In genomic region chr19:19619121-19619848, GRCh38 we compare ENCODE assay signal across 8 cellular contexts. TPM values are rescaled to one million over a fixed set of nuclear protein-coding genes. Genes with fewer than 3 reads are reported as not detected.
A peak's percentile ranks its signal among the peaks of the same experiment; 100 is the strongest.
DNase-seq lines count a peak whose midpoint lies in the region; ATAC-seq and TF ChIP-seq lines count a peak whose summit lies in the region.

No MANE protein-coding gene starts in this region.

- H3K4me3 ChIP-seq in iPS-18a (ENCODE audit: low read length) (peak overlapping the region; percentile 55), thymus (ENCODE audit: low read length) (peak overlapping the region; percentile 26)

- H3K36me3 Mint-ChIP-seq in activated T-cell treated with anti-CD3 and anti-CD28 coated beads, Interleukin-2, amount 50 U/mL, for 72 hours (ENCODE audit: insufficient read depth in 2 of 2): peaks cover 0 to 7% of the 10 kb centered on the region in 2 donors
- H3K36me3 Mint-ChIP-seq in WTC11: peaks cover 8% of the 10 kb centered on the region

- no peaks in the 10 kb centered on the region for H3K27me3 Mint-ChIP-seq in activated T-cell treated with anti-CD3 and anti-CD28 coated beads, Interleukin-2, amount 50 U/mL, for 72 hours (ENCODE audit: low read depth)
- H3K27me3 Mint-ChIP-seq in WTC11 (ENCODE audit: low read depth): peaks cover 29% of the 10 kb centered on the region

- H3K27me3 ChIP-seq in iPS-18a (ENCODE audit: control insufficient read depth, insufficient read depth, low read length) (peaks cover 23% of the 10 kb centered on the region), thymus (ENCODE audit: control insufficient read depth, insufficient read depth) (no peaks in the 10 kb centered on the region)

- H3K36me3 ChIP-seq in iPS-18a (ENCODE audit: control insufficient read depth, low read depth, low read length) (peaks cover 12% of the 10 kb centered on the region), thymus (ENCODE audit: control insufficient read depth, insufficient read depth) (peaks cover 9% of the 10 kb centered on the region)

- no peaks in the 10 kb centered on the region for H3K4me1 ChIP-seq in iPS-18a (ENCODE audit: control insufficient read depth, low read depth, low read length)
- peaks cover 17% of the 10 kb centered on the region for H3K4me1 ChIP-seq in thymus (ENCODE audit: control insufficient read depth, insufficient read depth, low read length)

- TF ChIP-seq CTCF in WTC11 (IDR thresholded peaks at IDR 0.05): no peak

- no peak for ATAC-seq in activated T-cell treated with anti-CD3 and anti-CD28 coated beads, Interleukin-2, amount 50 U/mL, for 72 hours (replicated peaks in 1 of 2)
- ATAC-seq in WTC11 (peak; percentile 2; the same call in 1 of the 2 replicates), HG03521 (IDR thresholded peaks at IDR 0.05; ENCODE audit: unreplicated experiment) (no peak)

- H3K9ac ChIP-seq in iPS-18a (ENCODE audit: low read length): no peak overlapping the region

- H3K9me3 Mint-ChIP-seq in activated T-cell treated with anti-CD3 and anti-CD28 coated beads, Interleukin-2, amount 50 U/mL, for 72 hours: no peaks in the 10 kb centered on the region
- H3K9me3 Mint-ChIP-seq in WTC11: no peaks in the 10 kb centered on the region

- peak overlapping the region; percentile 66 for H3K27ac Mint-ChIP-seq in activated T-cell treated with anti-CD3 and anti-CD28 coated beads, Interleukin-2, amount 50 U/mL, for 72 hours
- H3K27ac Mint-ChIP-seq in WTC11: no peak overlapping the region

- CTCF ChIA-PET in WTC11 (lab: Charles Lee): interaction anchor here (1.1 to 4.7 kb wide), 4 partner anchors 9 to 87 kb away, joined by 6 to 24 read pairs (median 8); partner anchors contain the start of gene GMIP

- peak overlapping the region; percentile 92 to 96 for H3K4me3 Mint-ChIP-seq in activated T-cell treated with anti-CD3 and anti-CD28 coated beads, Interleukin-2, amount 50 U/mL, for 72 hours
- peak overlapping the region; percentile 73 for H3K4me3 Mint-ChIP-seq in WTC11

- 78% methylated on average over 22 of the region's 22 CpGs for WGBS in thymus

- H3K27ac ChIP-seq in iPS-18a (ENCODE audit: low read length) (no peak overlapping the region), thymus (ENCODE audit: low read depth) (no peak overlapping the region)

- no peaks in the 10 kb centered on the region for H3K9me3 ChIP-seq in iPS-18a (ENCODE audit: control insufficient read depth, low read depth, low read length)
- H3K9me3 ChIP-seq in thymus (ENCODE audit: control insufficient read depth): no peaks in the 10 kb centered on the region

- no peak for DNase-seq in activated T-cell treated with anti-CD3 and anti-CD28 coated beads, Interleukin-2, amount 50 U/mL, for 72 hours
- no peak for DNase-seq in activated T-cell treated with anti-CD3 and anti-CD28 coated beads, Interleukin-2, amount 50 U/mL, for 48 hours
- DNase-seq in WTC11 (ENCODE audit: low spot score) (no peak), OCI-M2 (lab: John Stamatoyannopoulos, UW; ENCODE audit: unreplicated experiment) (no peak), NCI-H1092 (lab: John Stamatoyannopoulos, UW) (no peak)

- POLR2A ChIA-PET in WTC11 (lab: Charles Lee): interaction anchor here (0.8 to 1.1 kb wide), 2 partner anchors 9 to 14 kb away, joined by 3 to 5 read pairs; partner anchors contain the start of gene LPAR2

- peaks cover 56% of the 10 kb centered on the region for H3K4me1 Mint-ChIP-seq in activated T-cell treated with anti-CD3 and anti-CD28 coated beads, Interleukin-2, amount 50 U/mL, for 72 hours (ENCODE audit: low read depth)
- H3K4me1 Mint-ChIP-seq in WTC11: peaks cover 13% of the 10 kb centered on the region

TF ChIP-seq in WTC11, 78 proteins besides CTCF, POLR2A, EP300 and RAD21:
- TF ChIP-seq ZNF121 (CRISPR knock-in tag; IDR thresholded peaks at IDR 0.05): peak; percentile 92
- no peak for TF ChIP-seq ZNF416 (CRISPR knock-in tag; IDR thresholded peaks at IDR 0.05)

RNA-seq across cellular contexts. Expression of gene PBX4, which starts 0.8 kb away (rescaled TPM):
- total RNA-seq in activated T-cell treated with anti-CD3 and anti-CD28 coated beads, Interleukin-2, amount 50 U/mL, for 72 hours: 10 to 100 TPM; 28.3 to 56.8 TPM
- total RNA-seq in WTC11 (2021): 3.2 to 4.5 TPM (median 3.5 TPM) in 3 replicates
- 26.7 TPM for polyA plus RNA-seq in thymus

RNA-seq across cellular contexts. Expression of gene LPAR2, which starts 8.7 kb away (rescaled TPM):
- total RNA-seq in activated T-cell treated with anti-CD3 and anti-CD28 coated beads, Interleukin-2, amount 50 U/mL, for 72 hours: 10 to 100 TPM; 72.8 to 82.2 TPM
- total RNA-seq in WTC11 (2021): 42.9 to 45.1 TPM (median 44.5 TPM) in 3 replicates
- polyA plus RNA-seq in thymus: 53.8 TPM

RNA-seq across cellular contexts. Expression of gene GMIP, which starts 24.2 kb away (rescaled TPM):
- total RNA-seq in activated T-cell treated with anti-CD3 and anti-CD28 coated beads, Interleukin-2, amount 50 U/mL, for 72 hours: 10 to 100 TPM; 96.4 to 99.8 TPM
- 19.8 to 23.0 TPM (median 21.9 TPM) in 3 replicates for total RNA-seq in WTC11 (2021)
- 37.3 TPM for polyA plus RNA-seq in thymus

RNA-seq across cellular contexts. Expression of gene ATP13A1, which starts 44.2 kb away (rescaled TPM):
- total RNA-seq in activated T-cell treated with anti-CD3 and anti-CD28 coated beads, Interleukin-2, amount 50 U/mL, for 72 hours: 10 to 100 TPM; 48.8 to 65.4 TPM
- total RNA-seq in WTC11 (2021): 63.4 to 82.6 TPM (median 64.3 TPM) in 3 replicates
- 59.1 TPM for polyA plus RNA-seq in thymus

RNA-seq across cellular contexts. Expression of gene ZNF101, which starts 49.4 kb away (rescaled TPM):
- total RNA-seq in activated T-cell treated with anti-CD3 and anti-CD28 coated beads, Interleukin-2, amount 50 U/mL, for 72 hours: 10 to 100 TPM; 67.1 to 77.2 TPM
- 51.3 to 54.0 TPM (median 51.4 TPM) in 3 replicates for total RNA-seq in WTC11 (2021)
- 66.6 TPM for polyA plus RNA-seq in thymus
